ENCODE assay signal across 8 cellular contexts in the genomic region with DNA sequence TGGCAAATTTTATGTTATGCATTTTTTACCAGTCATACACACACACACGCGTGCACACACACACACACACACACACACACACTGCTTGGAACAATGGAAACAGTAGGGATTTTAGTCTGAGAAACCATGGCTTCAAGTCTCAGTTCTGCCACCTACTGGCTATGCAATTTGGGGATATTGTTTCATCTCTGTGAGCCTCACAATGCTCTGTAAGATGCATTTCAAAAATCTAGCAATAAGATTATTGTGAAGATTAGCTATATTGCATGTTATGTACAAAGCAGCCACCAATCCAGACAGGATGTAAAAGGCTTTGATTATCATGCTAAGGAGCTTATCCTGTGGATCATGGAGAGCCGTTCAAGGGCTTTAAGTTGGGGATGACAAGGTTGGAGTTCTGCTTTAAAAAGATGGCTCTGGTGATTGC.
A peak's percentile ranks its signal among the peaks of the same experiment; 100 is the strongest.
DNase-seq lines count a peak whose midpoint lies in the region; ATAC-seq, FAIRE-seq and TF ChIP-seq lines count a peak whose summit lies in the region.

No MANE protein-coding gene starts in this region.

- no peaks in the 10 kb centered on the region for H3K9me3 ChIP-seq in hepatocyte (ENCODE audit: low read depth)

- TF ChIP-seq CTCF in 22Rv1 (IDR thresholded peaks at IDR 0.05), result peak; percentile 71
- TF ChIP-seq CTCF in hepatocyte (IDR thresholded peaks at IDR 0.05; ENCODE audit: poor library complexity), result peak; percentile 55

- H3K27me3 ChIP-seq in hepatocyte, result no peaks in the 10 kb centered on the region

- DNase-seq in GDM1 (lab: John Stamatoyannopoulos, UW) (peak; percentile 45), NCI-H1105 treated with DMSO at 0.1 percent for 48 hours (lab: John Stamatoyannopoulos, UW) (peak; percentile 27), hepatocyte (ENCODE audit: low spot score) (peak; percentile 44)
- no peak for DNase-seq in activated T-cell treated with anti-CD3 and anti-CD28 coated beads, Interleukin-2, amount 50 U/mL, for 48 hours

- ATAC-seq in HG03520 (IDR thresholded peaks at IDR 0.05; ENCODE audit: unreplicated experiment) (no peak), HG02763 (IDR thresholded peaks at IDR 0.05; ENCODE audit: unreplicated experiment) (no peak)

- H2AFZ ChIP-seq in hepatocyte, result no peak overlapping the region

- H3K79me2 ChIP-seq in hepatocyte, result no peaks in the 10 kb centered on the region

- H4K20me1 ChIP-seq in hepatocyte (ENCODE audit: insufficient read depth, poor library complexity, severe bottlenecking), result no peaks in the 10 kb centered on the region

- no peak overlapping the region for H3K4me2 ChIP-seq in hepatocyte

- no peak overlapping the region for H3K4me3 ChIP-seq in hepatocyte

- H3K27ac ChIP-seq in 22Rv1, result no peak overlapping the region
- no peak overlapping the region for H3K27ac ChIP-seq in hepatocyte

- no peaks in the 10 kb centered on the region for H3K4me1 ChIP-seq in hepatocyte (ENCODE audit: insufficient read depth)

- WGBS in hepatocyte (ENCODE audit: low lambda C conversion rate, missing lambda C conversion rate), result 34% methylated on average over 3 of the region's 3 CpGs

- H3K36me3 ChIP-seq in hepatocyte (replicated peaks; ENCODE audit: insufficient read depth, low read depth), result no peaks in the 10 kb centered on the region

- peak; percentile 68 for FAIRE-seq in TTC549 (lab: Jason Lieb, UNC)

- H3K9me2 ChIP-seq in hepatocyte (replicated peaks; ENCODE audit: insufficient read depth), result no peaks in the 10 kb centered on the region

Comparison
In these comparisons a context has a peak if more than half of its experiments do, and no peak if none do; other contexts are left out.
1. DNase-seq: peak in GDM1 (single experiment), NCI-H1105 treated with DMSO at 0.1 percent for 48 hours (single experiment) and hepatocyte (single experiment); none in activated T-cell treated with anti-CD3 and anti-CD28 coated beads, Interleukin-2, amount 50 U/mL, for 48 hours (0 of 2).